14 cellular contexts compared by ENCODE assay signal in genomic region chr3:142267269-142267668, GRCh38. TPM values are rescaled to one million over a fixed set of nuclear protein-coding genes. Genes with fewer than 3 reads are reported as not detected.
DNase-seq lines count a peak whose midpoint lies in the region; ATAC-seq and TF ChIP-seq lines count a peak whose summit lies in the region.
"Had no signal": no experiment of that assay in that cellular context is flagged by ENCODE, and none has a peak within 500 bp of the region (broad histone marks: within the 10 kb centered on the region; RNA-seq: fewer than 3 reads in every experiment).

No MANE protein-coding gene starts in this region.

- no peak overlapping the region for H3K4me3 Mint-ChIP-seq in stimulated activated effector memory CD8-positive, alpha-beta T cell treated with anti-CD3 and anti-CD28 coated beads, Interleukin-12 subunit alpha, Interleukin-12 subunit beta, amount 100 ng/mL, for 72 hours
- H3K4me3 Mint-ChIP-seq: CD14-positive monocyte had no signal

- no peak overlapping the region for H3K27ac Mint-ChIP-seq in stimulated activated effector memory CD8-positive, alpha-beta T cell treated with anti-CD3 and anti-CD28 coated beads, Interleukin-12 subunit alpha, Interleukin-12 subunit beta, amount 100 ng/mL, for 72 hours

- no peak overlapping the region for H3K4me3 ChIP-seq in WERI-Rb-1 (ENCODE audit: low read depth, low read length)
- no peak overlapping the region for H3K4me3 ChIP-seq in mucosa of descending colon
- H3K4me3 ChIP-seq: BLaER1, GM23248, HAP-1 had no signal

- intact Hi-C loops in mucosa of descending colon (cut with DNase I, micrococcal nuclease) (no loop called here), left ventricle myocardium superior (cut with micrococcal nuclease) (no loop called here)

- peaks cover 24% of the 10 kb centered on the region for H3K4me1 Mint-ChIP-seq in stimulated activated effector memory CD8-positive, alpha-beta T cell treated with anti-CD3 and anti-CD28 coated beads, Interleukin-12 subunit alpha, Interleukin-12 subunit beta, amount 100 ng/mL, for 72 hours

- H3K9me3 Mint-ChIP-seq in stimulated activated effector memory CD8-positive, alpha-beta T cell treated with anti-CD3 and anti-CD28 coated beads, Interleukin-12 subunit alpha, Interleukin-12 subunit beta, amount 100 ng/mL, for 72 hours: no peaks in the 10 kb centered on the region

- H3K9me3 ChIP-seq in WERI-Rb-1 (ENCODE audit: severe bottlenecking): peaks cover 4% of the 10 kb centered on the region
- H3K9me3 ChIP-seq in mucosa of descending colon: no peaks in the 10 kb centered on the region
- H3K9me3 ChIP-seq: BLaER1, HAP-1 had no signal

- H3K36me3 ChIP-seq in WERI-Rb-1: no peaks in the 10 kb centered on the region
- no peaks in the 10 kb centered on the region for H3K36me3 ChIP-seq in mucosa of descending colon (ENCODE audit: low read depth)
- H3K36me3 ChIP-seq: BLaER1, HAP-1 had no signal

- DNase-seq in NCI-H82 (lab: John Stamatoyannopoulos, UW) (peak; percentile 52), NCI-H82 treated with DMSO at 0.1 percent for 48 hours (lab: John Stamatoyannopoulos, UW; ENCODE audit: unreplicated experiment) (no peak), WERI-Rb-1 (no peak), mucosa of descending colon (no peak), left ventricle myocardium superior (no peak), NAMALWA (ENCODE audit: low spot score) (no peak), T1000 (lab: John Stamatoyannopoulos, UW) (no peak)
- no peak for DNase-seq in stimulated activated effector memory CD8-positive, alpha-beta T cell treated with anti-CD3 and anti-CD28 coated beads, Interleukin-12 subunit alpha, Interleukin-12 subunit beta, amount 100 ng/mL, for 72 hours (ENCODE audit: low spot score in 2 of 2)
- DNase-seq: 8988T; CD4-positive, alpha-beta memory T cell; GM23248 had no signal

- ATAC-seq in mucosa of descending colon (peak; percentile 88), left ventricle myocardium superior (no peak)
- ATAC-seq in stimulated activated effector memory CD8-positive, alpha-beta T cell treated with anti-CD3 and anti-CD28 coated beads, Interleukin-12 subunit alpha, Interleukin-12 subunit beta, amount 100 ng/mL, for 72 hours: peak; percentile 4

- H3K27ac ChIP-seq in WERI-Rb-1: peak overlapping the region; percentile 24; the same call in 1 of the 2 replicates
- H3K27ac ChIP-seq: BLaER1, GM23248 had no signal

- no peaks in the 10 kb centered on the region for H3K36me3 Mint-ChIP-seq in stimulated activated effector memory CD8-positive, alpha-beta T cell treated with anti-CD3 and anti-CD28 coated beads, Interleukin-12 subunit alpha, Interleukin-12 subunit beta, amount 100 ng/mL, for 72 hours
- H3K36me3 Mint-ChIP-seq: CD14-positive monocyte had no signal

- H3K4me1 ChIP-seq in mucosa of descending colon (ENCODE audit: low read depth): no peaks in the 10 kb centered on the region
- H3K4me1 ChIP-seq: BLaER1 had no signal

- no peak for TF ChIP-seq CTCF in WERI-Rb-1 (IDR thresholded peaks at IDR 0.05; ENCODE audit: low read depth, low read length)
- no peak for TF ChIP-seq CTCF in mucosa of descending colon (IDR thresholded peaks at IDR 0.05)

- no peaks in the 10 kb centered on the region for H3K27me3 ChIP-seq in WERI-Rb-1 (ENCODE audit: insufficient read depth, low read depth, severe bottlenecking)
- H3K27me3 ChIP-seq: BLaER1 had no signal

RNA-seq across cellular contexts. Expression of gene GK5, which starts 41.9 kb away (rescaled TPM):
- total RNA-seq in mucosa of descending colon (10 to 100 TPM; 44.7 to 45.4 (median 45.1) TPM), left ventricle myocardium superior (7.9 TPM)
